ENCODE assay signal across 9 cellular contexts in the genomic region with DNA sequence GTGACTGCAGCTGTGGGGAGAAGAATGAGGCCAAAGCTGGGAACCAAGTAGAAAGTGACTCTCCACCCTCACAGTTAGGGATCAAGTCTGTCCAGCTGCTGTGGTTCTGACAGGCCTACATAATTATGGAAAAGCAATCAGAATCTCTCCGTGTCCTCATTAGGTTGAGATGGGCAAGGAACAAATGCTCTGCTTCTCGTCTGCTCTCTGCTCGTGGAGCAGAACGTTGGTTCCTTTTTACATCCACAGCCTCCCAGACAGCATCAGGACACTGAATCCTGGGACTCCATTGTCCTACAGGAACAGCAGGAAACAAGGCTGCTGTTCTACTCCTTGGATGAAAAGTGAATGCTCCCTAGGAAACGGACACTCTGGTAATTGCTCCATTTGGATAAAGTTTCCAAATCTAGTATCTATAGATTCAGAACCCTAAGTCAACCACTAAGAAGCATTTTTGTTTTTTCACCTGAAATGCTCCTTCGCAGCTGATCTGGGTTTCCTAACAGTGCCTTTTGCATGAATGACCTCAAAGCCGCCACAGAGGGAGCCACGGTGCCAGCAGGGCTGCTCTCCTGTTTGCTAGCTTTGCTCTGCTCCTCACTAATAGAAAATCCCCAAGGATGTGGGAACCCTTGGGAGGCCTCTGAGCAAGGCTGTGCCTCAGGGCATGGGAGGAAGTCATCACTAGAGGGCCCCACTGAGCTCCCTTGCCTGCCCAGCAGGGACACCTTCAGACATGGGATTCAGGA.
A peak's percentile ranks its signal among the peaks of the same experiment; 100 is the strongest.
DNase-seq lines count a peak whose midpoint lies in the region; ATAC-seq, FAIRE-seq and TF ChIP-seq lines count a peak whose summit lies in the region.
"Had no signal": no experiment of that assay in that cellular context is flagged by ENCODE, and none has a peak within 500 bp of the region (broad histone marks: within the 10 kb centered on the region; RNA-seq: fewer than 3 reads in every experiment).

No MANE protein-coding gene starts in this region.

- H3K9ac ChIP-seq in kidney (ENCODE audit: low read length in 2 of 2) = no peak overlapping the region

- H3K36me3 ChIP-seq in kidney (ENCODE audit: control insufficient read depth in 1 of 2, insufficient read depth in 2 of 2, low read length in 2 of 2) (no peaks in the 10 kb centered on the region), stomach (no peaks in the 10 kb centered on the region)

- H3K4me3 ChIP-seq in kidney (ENCODE audit: low read length in 2 of 2) = no peak overlapping the region
- no peak overlapping the region for H3K4me3 ChIP-seq in stomach

- H3K9me3 Mint-ChIP-seq in brain = no peaks in the 10 kb centered on the region

- peak; percentile 65 to 73 for TF ChIP-seq CTCF in brain (conservative IDR thresholded peaks at IDR 0.05)
- TF ChIP-seq CTCF in kidney (IDR thresholded peaks at IDR 0.05; ENCODE audit: borderline replicate concordance, extremely low read depth, insufficient read depth) = peak; percentile 59
- peak in 5 of 7 experiments; percentile 49 to 80 (median 63) for TF ChIP-seq CTCF in stomach (IDR thresholded peaks at IDR 0.05)

- H3K27me3 ChIP-seq in stomach = no peaks in the 10 kb centered on the region

- peak; percentile 91 for FAIRE-seq in H54 (lab: Jason Lieb, UNC)
- FAIRE-seq in kidney (lab: Jason Lieb, UNC) = no peak
- FAIRE-seq: frontal cortex had no signal

- TF ChIP-seq POLR2A in H54 (IDR thresholded peaks at IDR 0.05; ENCODE audit: low read depth, low read length) (no peak), stomach (IDR thresholded peaks at IDR 0.05) (no peak)

- peaks cover 40% of the 10 kb centered on the region for H3K4me1 Mint-ChIP-seq in brain

- H3K4me1 ChIP-seq in kidney (ENCODE audit: control insufficient read depth in 1 of 2, insufficient read depth in 1 of 2, low read depth in 1 of 2, low read length in 2 of 2) (no peaks in the 10 kb centered on the region), stomach (no peaks in the 10 kb centered on the region)

- H3K27ac ChIP-seq in kidney (ENCODE audit: low read depth in 2 of 2, low read length in 2 of 2) (no peak overlapping the region), stomach (no peak overlapping the region)

- no peak for TF ChIP-seq EP300 in stomach (IDR thresholded peaks at IDR 0.05)

- no peak for ATAC-seq in GM18498 (IDR thresholded peaks at IDR 0.05; ENCODE audit: unreplicated experiment)

- intact Hi-C loops in kidney (cut with DNase I) = loop anchor here (5.0 kb wide), 1 partner anchor 248 kb away; no protein-coding TSS in a partner anchor
- intact Hi-C loops in stomach (cut with DNase I; ENCODE audit: low total_unique reads) = loop anchor here (10.0 kb wide), 2 partner anchors 246 to 476 kb away; no protein-coding TSS in a partner anchor

- no peaks in the 10 kb centered on the region for H3K36me3 Mint-ChIP-seq in brain

- H3K9me3 ChIP-seq in kidney (ENCODE audit: control insufficient read depth in 1 of 2, low read length in 2 of 2) (no peaks in the 10 kb centered on the region), stomach (no peaks in the 10 kb centered on the region)

- WGBS in stomach, 5 donors = 54 to 69% (median 59%) methylated on average over 8 of the region's 8 CpGs

- peaks cover 4% of the 10 kb centered on the region for H3K27me3 Mint-ChIP-seq in brain

- peak in 9 of 14 donors; percentile 34 to 66 (median 48) for DNase-seq in C1 segment of cervical spinal cord (lab: John Stamatoyannopoulos, UW)
- DNase-seq in H54 (ENCODE audit: insufficient read length, low spot score) = peak; percentile 62
- DNase-seq in NCI-H510A treated with DMSO at 0.1 percent for 48 hours (lab: John Stamatoyannopoulos, UW) = peak; percentile 42
- DNase-seq in kidney = peak; percentile 65
- DNase-seq in stomach = peak; percentile 78
- no peak for DNase-seq in NOMO-1 treated with dmso at 0.1 percent for 144 hours (lab: John Stamatoyannopoulos, UW; ENCODE audit: unreplicated experiment)

- no peak overlapping the region for H3K4me3 Mint-ChIP-seq in brain

- H3K27ac Mint-ChIP-seq in brain = peak overlapping the region in 1 of 5 experiments; percentile 55
